ENCODE assay signal across 1 cellular context in the genomic region with DNA sequence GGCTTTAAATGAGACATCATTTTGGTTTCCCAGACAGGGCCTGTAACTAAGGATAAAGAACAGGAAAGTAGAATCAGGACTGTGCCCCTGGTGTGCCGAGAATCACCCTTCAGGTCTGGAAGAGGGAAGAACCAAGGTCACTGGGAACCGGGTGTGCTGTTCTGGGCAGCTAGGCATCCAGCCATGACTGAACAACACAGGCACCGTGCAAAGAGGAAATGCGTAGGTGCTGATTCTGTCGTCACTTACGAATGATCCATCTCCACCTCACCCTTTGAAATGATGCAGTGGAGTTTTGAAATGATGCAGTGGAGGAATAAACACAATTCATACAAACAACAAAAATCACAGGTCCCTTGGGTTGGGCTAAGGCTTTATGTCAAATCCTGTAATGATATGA.
TF ChIP-seq lines count a peak whose summit lies in the region.

No MANE protein-coding gene starts in this region.

TF ChIP-seq in GM12878, 131 proteins besides CTCF, POLR2A, EP300 and RAD21:
- TF ChIP-seq SPI1 (IDR thresholded peaks at IDR 0.05; ENCODE audit: borderline replicate concordance, insufficient read depth, low read depth, low read length) = no peak; the same call in 1 of the 2 replicates
- TF ChIP-seq PAX5 (IDR thresholded peaks at IDR 0.05; ENCODE audit: borderline replicate concordance, low read depth, low read length) = peak; percentile 30; the same call in 1 of the 2 replicates
- TF ChIP-seq KLF5 (IDR thresholded peaks at IDR 0.05; ENCODE audit: partially characterized antibody) = no peak
- TF ChIP-seq CHD1 (IDR thresholded peaks at IDR 0.05; ENCODE audit: low read depth, low read length) = no peak
- peak; percentile 86 for TF ChIP-seq CREB1 (IDR thresholded peaks at IDR 0.05; ENCODE audit: low read depth)
- no peak for TF ChIP-seq RELA (IDR thresholded peaks at IDR 0.05; ENCODE audit: borderline replicate concordance, partially characterized antibody)
- no peak for TF ChIP-seq IKZF1 (conservative IDR thresholded peaks at IDR 0.05)
- no peak for TF ChIP-seq CHD2 (IDR thresholded peaks at IDR 0.05; ENCODE audit: borderline replicate concordance, low read depth, low read length)
- TF ChIP-seq, protein P1, sequence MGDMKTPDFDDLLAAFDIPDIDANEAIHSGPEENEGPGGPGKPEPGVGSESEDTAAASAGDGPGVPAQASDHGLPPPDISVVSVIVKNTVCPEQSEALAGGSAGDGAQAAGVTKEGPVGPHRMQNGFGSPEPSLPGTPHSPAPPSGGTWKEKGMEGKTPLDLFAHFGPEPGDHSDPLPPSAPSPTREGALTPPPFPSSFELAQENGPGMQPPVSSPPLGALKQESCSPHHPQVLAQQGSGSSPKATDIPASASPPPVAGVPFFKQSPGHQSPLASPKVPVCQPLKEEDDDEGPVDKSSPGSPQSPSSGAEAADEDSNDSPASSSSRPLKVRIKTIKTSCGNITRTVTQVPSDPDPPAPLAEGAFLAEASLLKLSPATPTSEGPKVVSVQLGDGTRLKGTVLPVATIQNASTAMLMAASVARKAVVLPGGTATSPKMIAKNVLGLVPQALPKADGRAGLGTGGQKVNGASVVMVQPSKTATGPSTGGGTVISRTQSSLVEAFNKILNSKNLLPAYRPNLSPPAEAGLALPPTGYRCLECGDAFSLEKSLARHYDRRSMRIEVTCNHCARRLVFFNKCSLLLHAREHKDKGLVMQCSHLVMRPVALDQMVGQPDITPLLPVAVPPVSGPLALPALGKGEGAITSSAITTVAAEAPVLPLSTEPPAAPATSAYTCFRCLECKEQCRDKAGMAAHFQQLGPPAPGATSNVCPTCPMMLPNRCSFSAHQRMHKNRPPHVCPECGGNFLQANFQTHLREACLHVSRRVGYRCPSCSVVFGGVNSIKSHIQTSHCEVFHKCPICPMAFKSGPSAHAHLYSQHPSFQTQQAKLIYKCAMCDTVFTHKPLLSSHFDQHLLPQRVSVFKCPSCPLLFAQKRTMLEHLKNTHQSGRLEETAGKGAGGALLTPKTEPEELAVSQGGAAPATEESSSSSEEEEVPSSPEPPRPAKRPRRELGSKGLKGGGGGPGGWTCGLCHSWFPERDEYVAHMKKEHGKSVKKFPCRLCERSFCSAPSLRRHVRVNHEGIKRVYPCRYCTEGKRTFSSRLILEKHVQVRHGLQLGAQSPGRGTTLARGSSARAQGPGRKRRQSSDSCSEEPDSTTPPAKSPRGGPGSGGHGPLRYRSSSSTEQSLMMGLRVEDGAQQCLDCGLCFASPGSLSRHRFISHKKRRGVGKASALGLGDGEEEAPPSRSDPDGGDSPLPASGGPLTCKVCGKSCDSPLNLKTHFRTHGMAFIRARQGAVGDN (IDR thresholded peaks at IDR 0.05) = no peak
- TF ChIP-seq, protein P2, sequence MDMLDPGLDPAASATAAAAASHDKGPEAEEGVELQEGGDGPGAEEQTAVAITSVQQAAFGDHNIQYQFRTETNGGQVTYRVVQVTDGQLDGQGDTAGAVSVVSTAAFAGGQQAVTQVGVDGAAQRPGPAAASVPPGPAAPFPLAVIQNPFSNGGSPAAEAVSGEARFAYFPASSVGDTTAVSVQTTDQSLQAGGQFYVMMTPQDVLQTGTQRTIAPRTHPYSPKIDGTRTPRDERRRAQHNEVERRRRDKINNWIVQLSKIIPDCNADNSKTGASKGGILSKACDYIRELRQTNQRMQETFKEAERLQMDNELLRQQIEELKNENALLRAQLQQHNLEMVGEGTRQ (IDR thresholded peaks at IDR 0.05; ENCODE audit: borderline replicate concordance, low read depth, low read length) = no peak
- TF ChIP-seq, protein P3, sequence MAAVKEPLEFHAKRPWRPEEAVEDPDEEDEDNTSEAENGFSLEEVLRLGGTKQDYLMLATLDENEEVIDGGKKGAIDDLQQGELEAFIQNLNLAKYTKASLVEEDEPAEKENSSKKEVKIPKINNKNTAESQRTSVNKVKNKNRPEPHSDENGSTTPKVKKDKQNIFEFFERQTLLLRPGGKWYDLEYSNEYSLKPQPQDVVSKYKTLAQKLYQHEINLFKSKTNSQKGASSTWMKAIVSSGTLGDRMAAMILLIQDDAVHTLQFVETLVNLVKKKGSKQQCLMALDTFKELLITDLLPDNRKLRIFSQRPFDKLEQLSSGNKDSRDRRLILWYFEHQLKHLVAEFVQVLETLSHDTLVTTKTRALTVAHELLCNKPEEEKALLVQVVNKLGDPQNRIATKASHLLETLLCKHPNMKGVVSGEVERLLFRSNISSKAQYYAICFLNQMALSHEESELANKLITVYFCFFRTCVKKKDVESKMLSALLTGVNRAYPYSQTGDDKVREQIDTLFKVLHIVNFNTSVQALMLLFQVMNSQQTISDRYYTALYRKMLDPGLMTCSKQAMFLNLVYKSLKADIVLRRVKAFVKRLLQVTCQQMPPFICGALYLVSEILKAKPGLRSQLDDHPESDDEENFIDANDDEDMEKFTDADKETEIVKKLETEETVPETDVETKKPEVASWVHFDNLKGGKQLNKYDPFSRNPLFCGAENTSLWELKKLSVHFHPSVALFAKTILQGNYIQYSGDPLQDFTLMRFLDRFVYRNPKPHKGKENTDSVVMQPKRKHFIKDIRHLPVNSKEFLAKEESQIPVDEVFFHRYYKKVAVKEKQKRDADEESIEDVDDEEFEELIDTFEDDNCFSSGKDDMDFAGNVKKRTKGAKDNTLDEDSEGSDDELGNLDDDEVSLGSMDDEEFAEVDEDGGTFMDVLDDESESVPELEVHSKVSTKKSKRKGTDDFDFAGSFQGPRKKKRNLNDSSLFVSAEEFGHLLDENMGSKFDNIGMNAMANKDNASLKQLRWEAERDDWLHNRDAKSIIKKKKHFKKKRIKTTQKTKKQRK (IDR thresholded peaks at IDR 0.05; ENCODE audit: low read depth, low read length) = no peak
- TF ChIP-seq CREM (IDR thresholded peaks at IDR 0.05; ENCODE audit: low read depth) = peak; percentile 45; the same call in 1 of the 2 replicates
- no peak for TF ChIP-seq SREBF2 (IDR thresholded peaks at IDR 0.05; ENCODE audit: low read length)
- TF ChIP-seq JUNB (IDR thresholded peaks at IDR 0.05) = peak; percentile 14; the same call in 1 of the 2 replicates
- TF ChIP-seq ZNF207 (IDR thresholded peaks at IDR 0.05; ENCODE audit: borderline replicate concordance) = no peak
